Comparison of ENCODE assay signal across 9 cellular contexts in genomic region chr3:50189274-50189673, GRCh38. TPM values are rescaled to one million over a fixed set of nuclear protein-coding genes. Genes with fewer than 3 reads are reported as not detected.
DNase-seq lines count a peak whose midpoint lies in the region; ATAC-seq and TF ChIP-seq lines count a peak whose summit lies in the region.
"Had no signal": no experiment of that assay in that cellular context is flagged by ENCODE, and none has a peak within 500 bp of the region (broad histone marks: within the 10 kb centered on the region; RNA-seq: fewer than 3 reads in every experiment).

No MANE protein-coding gene starts in this region.

- no peak overlapping the region for H3K9ac ChIP-seq in colonic mucosa (ENCODE audit: low read depth in 2 of 2, low read length in 2 of 2)

- ATAC-seq in SK-N-SH treated with all-trans-retinoic acid at 6 μM for 48 hours (peak; percentile 89), right lobe of liver (peak; percentile 70 to 82 (median 80))

- peaks cover 4% of the 10 kb centered on the region for H3K4me1 ChIP-seq in colonic mucosa
- peaks cover 0 to 29% (median 5%) of the 10 kb centered on the region in 4 donors for H3K4me1 ChIP-seq in right lobe of liver

- intact Hi-C loops in colonic mucosa (cut with DNase I) (loop anchor here (2.0 kb wide), 1 partner anchor 68 kb away; no protein-coding TSS in a partner anchor), right lobe of liver (cut with DNase I) (loop anchor here (2.0 kb wide), 2 partner anchors 66 to 68 kb away; no protein-coding TSS in a partner anchor)

- H3K27me3 ChIP-seq in colonic mucosa (peaks cover 16% of the 10 kb centered on the region), right lobe of liver (no peaks in the 10 kb centered on the region)

- 20% methylated on average over 4 of the region's 5 CpGs for WGBS in right lobe of liver (ENCODE audit: insufficient coverage, low coverage, low lambda C conversion rate, missing lambda C conversion rate)

- DNase-seq in NCI-H1105 treated with DMSO at 0.1 percent for 48 hours (lab: John Stamatoyannopoulos, UW) (peak; percentile 28), NCI-H1105 (lab: John Stamatoyannopoulos, UW) (no peak), M059J (ENCODE audit: low read depth) (peak; percentile 75), colonic mucosa (peak; percentile 75), right lobe of liver (peak; percentile 73 to 82 (median 81)), substantia nigra (lab: John Stamatoyannopoulos, UW) (peak in 37 of 49 donors; percentile 8 to 76 (median 47))
- no peak for DNase-seq in activated effector memory CD4-positive, alpha-beta T cell treated with anti-CD3 and anti-CD28 coated beads, Interleukin-2, amount 50 U/mL, for 16 hours

- H3K27ac ChIP-seq in colonic mucosa, result no peak overlapping the region
- no peak overlapping the region for H3K27ac ChIP-seq in right lobe of liver
- H3K27ac ChIP-seq in substantia nigra (ENCODE audit: low read depth, low read length, poor library complexity, severe bottlenecking), result no peak overlapping the region

- H3K36me3 ChIP-seq in colonic mucosa (no peaks in the 10 kb centered on the region), right lobe of liver (no peaks in the 10 kb centered on the region)

- TF ChIP-seq CTCF in colonic mucosa (IDR thresholded peaks at IDR 0.05) (peak; percentile 65), right lobe of liver (IDR thresholded peaks at IDR 0.05) (peak; percentile 80 to 86 (median 82))

- no peak for TF ChIP-seq POLR2A in right lobe of liver (IDR thresholded peaks at IDR 0.05)

- H3K9me3 ChIP-seq in colonic mucosa, result no peaks in the 10 kb centered on the region
- H3K9me3 ChIP-seq in right lobe of liver, result no peaks in the 10 kb centered on the region

- H3K4me3 ChIP-seq in colonic mucosa (no peak overlapping the region), right lobe of liver (no peak overlapping the region)

TF ChIP-seq in SK-N-SH treated with all-trans-retinoic acid at 6 μM for 48 hours, 23 proteins besides CTCF, POLR2A, EP300 and RAD21:
- no peak for TF ChIP-seq ZC3H10 (CRISPR knock-in tag; IDR thresholded peaks at IDR 0.05)
- TF ChIP-seq ARNTL (CRISPR knock-in tag; IDR thresholded peaks at IDR 0.05; ENCODE audit: borderline replicate concordance, low read depth), result no peak
- TF ChIP-seq GLIS3 (CRISPR knock-in tag; IDR thresholded peaks at IDR 0.05), result no peak
- no peak for TF ChIP-seq CSDC2 (CRISPR knock-in tag; IDR thresholded peaks at IDR 0.05)
- no peak for TF ChIP-seq BACH2 (CRISPR knock-in tag; IDR thresholded peaks at IDR 0.05; ENCODE audit: borderline replicate concordance)
- TF ChIP-seq PPARA (CRISPR knock-in tag; IDR thresholded peaks at IDR 0.05; ENCODE audit: borderline replicate concordance), result no peak
- no peak for TF ChIP-seq RARB (CRISPR knock-in tag; IDR thresholded peaks at IDR 0.05)
- TF ChIP-seq OSR1 (CRISPR knock-in tag; IDR thresholded peaks at IDR 0.05), result no peak
- TF ChIP-seq SNAI2 (CRISPR knock-in tag; IDR thresholded peaks at IDR 0.05), result no peak
- no peak for TF ChIP-seq TOX (CRISPR knock-in tag; IDR thresholded peaks at IDR 0.05; ENCODE audit: borderline replicate concordance)
TF ChIP-seq in SK-N-SH treated with all-trans-retinoic acid at 6 μM for 48 hours: peak in this region for 0.

RNA-seq across cellular contexts. Expression of gene GNAT1, which starts 2.1 kb away (rescaled TPM):
- total RNA-seq in M059J (2014; rRNA removed; shearing (Covaris generic)), result not detected in 2 replicates
- total RNA-seq in colonic mucosa (not detected), right lobe of liver (under 1 TPM in 1 of 6 experiments, not detected in 5; 0.07 TPM)
- total RNA-seq: CD4-positive, CD25-positive, alpha-beta regulatory T cell had no signal

RNA-seq across cellular contexts. Expression of gene SLC38A3, which starts 15.8 kb away (rescaled TPM):
- total RNA-seq in M059J (2014; rRNA removed; shearing (Covaris generic)), result 0.89 and 0.96 TPM in 2 replicates
- total RNA-seq in colonic mucosa (under 1 TPM; 0.24 to 0.40 TPM), right lobe of liver (100 to 1,000 TPM in 4 of 6 experiments, 10 to 100 TPM in 2; 77.7 to 311 (median 190) TPM)
- total RNA-seq: CD4-positive, CD25-positive, alpha-beta regulatory T cell had no signal

RNA-seq across cellular contexts. Expression of gene SEMA3F, which starts 34.1 kb away (rescaled TPM):
- 3.7 and 6.6 TPM in 2 replicates for total RNA-seq in M059J (2014; rRNA removed; shearing (Covaris generic))
- total RNA-seq in colonic mucosa (10 to 100 TPM; 14.7 to 24.0 TPM), right lobe of liver (1 to 10 TPM; 1.2 to 5.9 (median 4.2) TPM)

RNA-seq across cellular contexts. Expression of gene GNAI2, which starts 46.7 kb away (rescaled TPM):
- 232 and 259 TPM in 2 replicates for total RNA-seq in M059J (2014; rRNA removed; shearing (Covaris generic))
- total RNA-seq in colonic mucosa (10 to 100 TPM; 48.7 to 77.4 TPM), right lobe of liver (100 to 1,000 TPM in 2 of 6 experiments, 10 to 100 TPM in 4; 73.3 to 125 (median 98.7) TPM)

Comparison
In these comparisons a context has a peak if more than half of its experiments do, and no peak if none do; other contexts are left out.
1. DNase-seq: peak in NCI-H1105 treated with DMSO at 0.1 percent for 48 hours (single experiment), M059J (single experiment), colonic mucosa (single experiment), right lobe of liver (3 of 3) and substantia nigra (37 of 49); none in NCI-H1105 (single experiment) and activated effector memory CD4-positive, alpha-beta T cell treated with anti-CD3 and anti-CD28 coated beads, Interleukin-2, amount 50 U/mL, for 16 hours (single experiment).
2. RNA of gene SLC38A3, which starts 15.8 kb away (total RNA-seq): 77.7 to 311 TPM in right lobe of liver; 0.89 to 0.96 TPM in M059J and 0.24 to 0.40 TPM in colonic mucosa; every median in the first group is over 10 times any median in the second.